12 cellular contexts compared by ENCODE assay signal in the genomic region with DNA sequence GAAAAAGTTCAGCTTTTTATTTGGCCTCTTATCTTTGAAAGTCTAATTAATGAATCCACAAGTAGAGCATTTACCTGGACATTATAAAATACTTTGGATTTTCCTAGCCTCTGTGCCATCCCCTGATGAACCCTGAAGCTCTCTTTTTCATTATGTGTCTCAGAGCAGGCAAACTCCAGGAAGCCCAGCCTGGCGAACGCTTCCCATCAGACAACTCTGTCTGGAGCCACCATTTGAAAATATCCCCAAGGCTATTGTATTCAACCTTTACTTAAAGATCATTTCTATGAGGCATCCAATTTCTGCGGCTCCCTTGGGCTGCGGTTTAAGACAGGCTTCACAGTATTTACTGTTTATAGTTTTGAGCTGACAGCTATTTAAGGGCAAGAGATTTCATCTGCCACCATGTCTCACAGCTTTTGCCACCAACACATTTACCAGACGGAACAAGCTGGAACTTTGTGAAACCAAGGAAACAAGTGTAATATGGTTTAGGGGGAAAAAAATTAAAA.
DNase-seq lines count a peak whose midpoint lies in the region; ATAC-seq, FAIRE-seq and TF ChIP-seq lines count a peak whose summit lies in the region.
"Had no signal": no experiment of that assay in that cellular context is flagged by ENCODE, and none has a peak within 500 bp of the region (broad histone marks: within the 10 kb centered on the region; RNA-seq: fewer than 3 reads in every experiment).

No MANE protein-coding gene starts in this region.

- H3K27me3 ChIP-seq in astrocyte (ENCODE audit: insufficient read depth, low read length) (peaks cover 15% of the 10 kb centered on the region), iPS-18a (ENCODE audit: control insufficient read depth, insufficient read depth, low read length) (peaks cover 9% of the 10 kb centered on the region)

- H3K36me3 ChIP-seq in astrocyte (ENCODE audit: insufficient read depth, low read length) (no peaks in the 10 kb centered on the region), iPS-18a (ENCODE audit: control insufficient read depth, low read depth, low read length) (no peaks in the 10 kb centered on the region)

- no peak overlapping the region for H3K9ac ChIP-seq in astrocyte (ENCODE audit: low read length)
- H3K9ac ChIP-seq in iPS-18a (ENCODE audit: low read length): no peak overlapping the region

- H3K27ac Mint-ChIP-seq in astrocyte (ENCODE audit: unreplicated experiment): peak overlapping the region; percentile 93
- H3K27ac Mint-ChIP-seq: CD4-positive, alpha-beta T cell had no signal

- no peaks in the 10 kb centered on the region for H4K20me1 ChIP-seq in astrocyte (ENCODE audit: insufficient read depth, low read length)

- TF ChIP-seq CTCF in astrocyte (IDR thresholded peaks at IDR 0.05; ENCODE audit: insufficient read depth, low read depth, low read length): no peak

- no peak overlapping the region for H3K27ac ChIP-seq in astrocyte (ENCODE audit: low read depth, low read length)
- no peak overlapping the region for H3K27ac ChIP-seq in iPS-18a (ENCODE audit: low read length)

- H3K4me2 ChIP-seq in astrocyte (ENCODE audit: low read length): peak overlapping the region; percentile 84

- peaks cover 4% of the 10 kb centered on the region for H3K27me3 Mint-ChIP-seq in astrocyte (ENCODE audit: low read depth, unreplicated experiment)

- DNase-seq in H4 (ENCODE audit: low spot score): peak; percentile 90
- no peak for DNase-seq in astrocyte (ENCODE audit: low read depth)
- no peak for DNase-seq in skeletal muscle cell (ENCODE audit: low read depth)
- no peak for DNase-seq in activated CD4-positive, alpha-beta T cell treated with anti-CD3 and anti-CD28 coated beads for 4 hours
- no peak for DNase-seq in KG1 (lab: John Stamatoyannopoulos, UW)
- no peak for DNase-seq in erythroblast (lab: John Stamatoyannopoulos, UW)
- DNase-seq: activated CD4-positive, CD25-positive, alpha-beta regulatory T cell; activated effector memory CD4-positive, alpha-beta T cell treated with Interleukin-2 at 50 U/mL for 16 hours; CD4-positive, alpha-beta T cell; NCI-H1694 had no signal

- H3K9me3 ChIP-seq in astrocyte (ENCODE audit: insufficient read depth, low read depth, low read length): no peaks in the 10 kb centered on the region
- H3K9me3 ChIP-seq in iPS-18a (ENCODE audit: control insufficient read depth, low read depth, low read length): no peaks in the 10 kb centered on the region

- H2AFZ ChIP-seq in astrocyte (ENCODE audit: low read depth, low read length): no peak overlapping the region

- ATAC-seq in GM18858 (IDR thresholded peaks at IDR 0.05; ENCODE audit: unreplicated experiment): no peak

- no peak for FAIRE-seq in astrocyte (lab: Jason Lieb, UNC)

- H3K4me1 Mint-ChIP-seq in astrocyte (ENCODE audit: low read depth, unreplicated experiment): peaks cover 23% of the 10 kb centered on the region

- no peaks in the 10 kb centered on the region for H3K9me3 Mint-ChIP-seq in astrocyte (ENCODE audit: unreplicated experiment)

- H3K4me1 ChIP-seq in astrocyte (ENCODE audit: insufficient read depth, low read length) (peaks cover 11% of the 10 kb centered on the region), iPS-18a (ENCODE audit: control insufficient read depth, low read depth, low read length) (no peaks in the 10 kb centered on the region)

- no peak for TF ChIP-seq POLR2A in erythroblast (IDR thresholded peaks at IDR 0.05; ENCODE audit: low read length)

- no peaks in the 10 kb centered on the region for H3K36me3 Mint-ChIP-seq in astrocyte (ENCODE audit: low read depth, unreplicated experiment)

- no peaks in the 10 kb centered on the region for H3K79me2 ChIP-seq in astrocyte (ENCODE audit: insufficient read depth, low read length)

- peak overlapping the region; percentile 72 for H3K4me3 Mint-ChIP-seq in astrocyte (ENCODE audit: unreplicated experiment)
- H3K4me3 Mint-ChIP-seq: CD4-positive, alpha-beta T cell had no signal

- H3K4me3 ChIP-seq in astrocyte (ENCODE audit: insufficient read depth, low read depth, low read length) (peak overlapping the region; percentile 61), iPS-18a (ENCODE audit: low read length) (peak overlapping the region; percentile 73), skeletal muscle cell (ENCODE audit: low read depth, low read length) (peak overlapping the region; percentile 42)
